Comparison of ENCODE assay signal across 8 cellular contexts in genomic region chr22:37199103-37199838, GRCh38. TPM values are rescaled to one million over a fixed set of nuclear protein-coding genes. Genes with fewer than 3 reads are reported as not detected.
DNase-seq lines count a peak whose midpoint lies in the region; ATAC-seq and TF ChIP-seq lines count a peak whose summit lies in the region.

No MANE protein-coding gene starts in this region.

- H3K9me2 ChIP-seq in PC-9 (ENCODE audit: insufficient read depth): no peaks in the 10 kb centered on the region

- H3K4me1 ChIP-seq in PC-9 (replicated peaks; ENCODE audit: insufficient read depth) (peaks cover 46% of the 10 kb centered on the region), esophagus muscularis mucosa (peaks cover 40 to 44% (median 41%) of the 10 kb centered on the region in 4 donors), muscle layer of duodenum (ENCODE audit: control insufficient read depth in 1 of 2, insufficient read depth in 2 of 2, low read length in 2 of 2) (peaks cover 27 to 28% of the 10 kb centered on the region in 2 donors)

- no peaks in the 10 kb centered on the region for H3K9me3 ChIP-seq in PC-9 (ENCODE audit: insufficient read depth, low read depth)
- H3K9me3 ChIP-seq in esophagus muscularis mucosa: no peaks in the 10 kb centered on the region
- no peaks in the 10 kb centered on the region for H3K9me3 ChIP-seq in muscle layer of duodenum (ENCODE audit: control insufficient read depth in 1 of 2, low read length in 2 of 2)

- peak overlapping the region; percentile 94 for H3K27ac ChIP-seq in PC-9
- H3K27ac ChIP-seq in esophagus muscularis mucosa (replicated peaks in 1 of 4): peak overlapping the region; percentile 97 to 98 (median 97)
- peak overlapping the region; percentile 87 for H3K27ac ChIP-seq in muscle layer of duodenum (ENCODE audit: low read length)

- BruUV-seq in PC-9 (replicated peaks; lab: Mats Ljungman, UMichigan): no TSS peak

- H3K36me3 ChIP-seq in PC-9 (ENCODE audit: low read depth): no peaks in the 10 kb centered on the region
- no peaks in the 10 kb centered on the region for H3K36me3 ChIP-seq in esophagus muscularis mucosa
- no peaks in the 10 kb centered on the region for H3K36me3 ChIP-seq in muscle layer of duodenum (ENCODE audit: control insufficient read depth in 1 of 2, insufficient read depth in 2 of 2, low read length in 2 of 2)

- no peaks in the 10 kb centered on the region for H4K20me1 ChIP-seq in PC-9 (ENCODE audit: insufficient read depth)

- H3K4me3 ChIP-seq in PC-9 (peak overlapping the region; percentile 77), esophagus muscularis mucosa (peak overlapping the region; percentile 74 to 82 (median 76)), muscle layer of duodenum (ENCODE audit: low read depth in 1 of 2, low read length in 2 of 2) (peak overlapping the region; percentile 68 to 76)

- peak; percentile 79 for ATAC-seq in GM21717 (IDR thresholded peaks at IDR 0.05; ENCODE audit: unreplicated experiment)

- no peak for TF ChIP-seq EP300 in esophagus muscularis mucosa (IDR thresholded peaks at IDR 0.05)

- peak overlapping the region; percentile 96 for H3K4me2 ChIP-seq in PC-9

- 0% methylated on average over 25 of the region's 62 CpGs for WGBS in esophagus muscularis mucosa

- in situ Hi-C loops in KBM-7 (cut with MboI; ENCODE audit: low pct_unique_long_range_greater_than_20kb, low sequenced_read_pairs): no loop called here

- peak overlapping the region; percentile 94 for H2AFZ ChIP-seq in PC-9

- DNase-seq in DMS53 treated with DMSO at 0.1 percent for 48 hours (lab: John Stamatoyannopoulos, UW; ENCODE audit: unreplicated experiment) (peak; percentile 33), KBM-7 (peak; percentile 99), PC-9 (peak; percentile 95 to 100), esophagus muscularis mucosa (ENCODE audit: extremely low spot score) (peak; percentile 99)
- DNase-seq in activated T-cell treated with anti-CD3 and anti-CD28 coated beads, Interleukin-2, amount 50 U/mL, for 48 hours: peak; percentile 100
- peak; percentile 96 for DNase-seq in stimulated activated CD8-positive, alpha-beta memory T cell treated with anti-CD3 and anti-CD28 coated beads, Interleukin-7, amount 100 ng/mL, for 4 hours (ENCODE audit: low read depth in 2 of 2)

- peaks cover 23% of the 10 kb centered on the region; the same call in 1 of the 2 replicates for H3K79me2 ChIP-seq in PC-9 (ENCODE audit: low read depth)

- CTCF ChIA-PET in PC-9 (lab: Charles Lee): interaction anchor here (0.6 to 1.4 kb wide), 18 partner anchors 12 to 669 kb away, joined by 3 to 13 read pairs (median 4); no protein-coding TSS in a partner anchor

- H3K27me3 ChIP-seq in PC-9 (ENCODE audit: insufficient read depth, low read depth) (no peaks in the 10 kb centered on the region), esophagus muscularis mucosa (no peaks in the 10 kb centered on the region), muscle layer of duodenum (ENCODE audit: low read depth, low read length) (no peaks in the 10 kb centered on the region)

- POLR2A ChIA-PET in PC-9 (lab: Charles Lee; ENCODE audit: unreplicated experiment): interaction anchor here (0.6 to 1.3 kb wide), 6 partner anchors 9 to 423 kb away, joined by 3 to 21 read pairs (median 5); partner anchors contain the start of genes IFT27 and RAC2

- TF ChIP-seq CTCF in PC-9 (conservative IDR thresholded peaks at IDR 0.05) (peak; percentile 91), esophagus muscularis mucosa (IDR thresholded peaks at IDR 0.05) (peak; percentile 91 to 98 (median 97))

- peak; percentile 98 for TF ChIP-seq POLR2A in esophagus muscularis mucosa (IDR thresholded peaks at IDR 0.05; ENCODE audit: low read depth)

- intact Hi-C loops in PC-9 (cut with micrococcal nuclease; ENCODE audit: unreplicated experiment): loop anchor here (1.0 to 10.0 kb wide), 9 partner anchors 42 to 867 kb away; no protein-coding TSS in a partner anchor
- intact Hi-C loops in esophagus muscularis mucosa (cut with DNase I): no loop called here

- H3F3A ChIP-seq in PC-9 (ENCODE audit: insufficient read depth, low read depth): peaks cover 31% of the 10 kb centered on the region

RNA-seq across cellular contexts. Expression of gene C1QTNF6, which starts 11.2 kb away (rescaled TPM):
- total RNA-seq in PC-9 (2021) (72.2 and 85.9 TPM in 2 replicates), esophagus muscularis mucosa (1 to 10 TPM in 3 of 4 donors, under 1 TPM in 1; 0.83 to 2.9 (median 1.3) TPM)

RNA-seq across cellular contexts. Expression of gene SSTR3, which starts 13.0 kb away (rescaled TPM):
- total RNA-seq in PC-9 (2021): not detected in 2 replicates
- total RNA-seq in esophagus muscularis mucosa: not detected

RNA-seq across cellular contexts. Expression of gene RAC2, which starts 44.8 kb away (rescaled TPM):
- total RNA-seq in PC-9 (2021): 79.9 and 90.5 TPM in 2 replicates
- total RNA-seq in esophagus muscularis mucosa: 10 to 100 TPM in 1 of 4 donors, 1 to 10 TPM in 3; 4.1 to 21.9 (median 7.2) TPM

RNA-seq across cellular contexts. Expression of gene IL2RB, which starts 49.6 kb away (rescaled TPM):
- 0.46 and 1.0 TPM in 2 replicates for total RNA-seq in PC-9 (2021)
- 1 to 10 TPM in 2 of 4 donors, under 1 TPM in 2; 0.19 to 2.9 (median 1.5) TPM for total RNA-seq in esophagus muscularis mucosa

Comparison
In these comparisons a context has a peak if more than half of its experiments do, and no peak if none do; other contexts are left out.
1. Peak in every context shown above with its lines: DNase-seq, ATAC-seq, H3K4me3 ChIP-seq and H3K27ac ChIP-seq.
2. DNase-seq: peak in every context shown above with its lines; median percentile 100 in activated T-cell treated with anti-CD3 and anti-CD28 coated beads, Interleukin-2, amount 50 U/mL, for 48 hours; 99 in KBM-7; 99 in esophagus muscularis mucosa; 98 in PC-9; 96 in stimulated activated CD8-positive, alpha-beta memory T cell treated with anti-CD3 and anti-CD28 coated beads, Interleukin-7, amount 100 ng/mL, for 4 hours; 33 in DMS53 treated with DMSO at 0.1 percent for 48 hours.
3. RNA of gene C1QTNF6, which starts 11.2 kb away (total RNA-seq): 72.2 to 85.9 TPM in PC-9; 0.83 to 2.9 TPM in esophagus muscularis mucosa; every median in the first group is over 10 times any median in the second.